In genomic region chr16:21264226-21265036, GRCh38 we compare ENCODE assay signal across 11 cellular contexts. TPM values are rescaled to one million over a fixed set of nuclear protein-coding genes. Genes with fewer than 3 reads are reported as not detected.
DNase-seq lines count a peak whose midpoint lies in the region; ATAC-seq and TF ChIP-seq lines count a peak whose summit lies in the region.
"Had no signal": no experiment of that assay in that cellular context is flagged by ENCODE, and none has a peak within 500 bp of the region (broad histone marks: within the 10 kb centered on the region; RNA-seq: fewer than 3 reads in every experiment).

No MANE protein-coding gene starts in this region.

- CTCF ChIA-PET in T-cell (lab: Charles Lee) = no interaction called here

- H3K27ac Mint-ChIP-seq in T-cell = no peak overlapping the region

- POLR2A ChIA-PET in T-cell (lab: Charles Lee) = no interaction called here

- ATAC-seq in left colon = peak; percentile 40
- no peak for ATAC-seq in HG03565 (IDR thresholded peaks at IDR 0.05; ENCODE audit: unreplicated experiment)
- ATAC-seq in T-cell (replicated peaks in 1 of 4) = no peak
- no peak for ATAC-seq in GM21526 (IDR thresholded peaks at IDR 0.05; ENCODE audit: low FRiP score, unreplicated experiment)

- H3K27me3 ChIP-seq in transverse colon = no peaks in the 10 kb centered on the region

- intact Hi-C loops in left colon (cut with DNase I, micrococcal nuclease) (no loop called here), transverse colon (cut with DNase I; ENCODE audit: low total_unique reads) (loop anchor here (10.0 kb wide), 1 partner anchor 60 kb away; no protein-coding TSS in a partner anchor)

- no peaks in the 10 kb centered on the region for H3K9me3 ChIP-seq in transverse colon

- peak; percentile 79 for DNase-seq in DMS53 (lab: John Stamatoyannopoulos, UW)
- no peak for DNase-seq in DMS53 treated with DMSO at 0.1 percent for 48 hours (lab: John Stamatoyannopoulos, UW; ENCODE audit: unreplicated experiment)
- peak; percentile 41 for DNase-seq in astrocyte of the hippocampus (ENCODE audit: low read depth, low spot score)
- peak; percentile 43 to 50 for DNase-seq in left colon
- peak; percentile 17 for DNase-seq in transverse colon
- no peak for DNase-seq in T-cell
- DNase-seq: 8988T, midbrain, NCI-H2171 treated with DMSO at 0.1 percent for 48 hours had no signal

- TF ChIP-seq CTCF in transverse colon (IDR thresholded peaks at IDR 0.05) = no peak

- H3K4me3 ChIP-seq in transverse colon = no peak overlapping the region

- H3K4me1 ChIP-seq in transverse colon = peaks cover 9 to 46% (median 27%) of the 10 kb centered on the region in 4 donors

- H3K9me3 Mint-ChIP-seq in T-cell = no peaks in the 10 kb centered on the region

- no peak for TF ChIP-seq POLR2A in transverse colon (IDR thresholded peaks at IDR 0.05)

- peaks cover 0 to 2% (median 0%) of the 10 kb centered on the region in 3 donors for H3K4me1 Mint-ChIP-seq in T-cell

- in situ Hi-C loops in transverse colon (cut with MboI; ENCODE audit: low pct_ligation_motif_present in 1 of 4, low pct_unique_long_range_greater_than_20kb in 1 of 4, low sequenced_read_pairs in 3 of 4) = loop anchor here in 1 of 4 donors (10.0 kb wide), 1 partner anchor 80 kb away; no protein-coding TSS in a partner anchor

- no peaks in the 10 kb centered on the region for H3K36me3 Mint-ChIP-seq in T-cell

- WGBS in transverse colon (ENCODE audit: low coverage in 1 of 2), 2 donors = 31 to 39% methylated on average over 8 to 10 of the region's 10 CpGs

- H3K36me3 ChIP-seq in transverse colon = no peaks in the 10 kb centered on the region

- H3K4me3 Mint-ChIP-seq in T-cell = no peak overlapping the region

- H3K27me3 Mint-ChIP-seq in T-cell = peaks cover 0 to 4% of the 10 kb centered on the region in 2 donors

- peak overlapping the region; percentile 38 to 64 (median 58) for H3K27ac ChIP-seq in transverse colon

- TF ChIP-seq EP300 in transverse colon (IDR thresholded peaks at IDR 0.05; ENCODE audit: low read depth) = no peak

RNA-seq across cellular contexts. Expression of gene CRYM, which starts 13.7 kb away (rescaled TPM):
- total RNA-seq in left colon = 10 to 100 TPM; 12.9 to 15.7 TPM
- 10 to 100 TPM in 2 of 4 donors, 1 to 10 TPM in 1, not detected in 1; 5.6 to 23.1 (median 18.3) TPM for total RNA-seq in transverse colon
- total RNA-seq in T-cell = under 1 TPM in 2 of 5 donors, not detected in 3; 0.19 to 0.23 TPM

RNA-seq across cellular contexts. Expression of gene ANKS4B, which starts 30.9 kb away (rescaled TPM):
- total RNA-seq in left colon (10 to 100 TPM; 47.2 to 56.1 TPM), transverse colon (10 to 100 TPM; 27.7 to 70.2 (median 41.4) TPM), T-cell (under 1 TPM in 2 of 5 donors, not detected in 3; 0.06 to 0.09 TPM)

RNA-seq across cellular contexts. Expression of gene ZP2, which starts 53.1 kb away (rescaled TPM):
- total RNA-seq in left colon (under 1 TPM in 1 of 2 donors, not detected in 1; 0.18 TPM), transverse colon (under 1 TPM in 1 of 4 donors, not detected in 3; 0.27 TPM), T-cell (not detected)

Comparison
In these comparisons a context has a peak if more than half of its experiments do, and no peak if none do; other contexts are left out.
1. DNase-seq: peak in DMS53 (single experiment), astrocyte of the hippocampus (single experiment), left colon (2 of 2) and transverse colon (single experiment); none in DMS53 treated with DMSO at 0.1 percent for 48 hours (single experiment) and T-cell (0 of 34).
2. RNA of gene ANKS4B, which starts 30.9 kb away (total RNA-seq): 47.2 to 56.1 TPM in left colon and 27.7 to 70.2 TPM in transverse colon; 0.06 to 0.09 TPM in T-cell; every median in the first group is over 10 times any median in the second.